In genomic region chr7:92044148-92044547, GRCh38 we compare ENCODE assay signal across 30 cellular contexts.
DNase-seq lines count a peak whose midpoint lies in the region; ATAC-seq, FAIRE-seq and TF ChIP-seq lines count a peak whose summit lies in the region.
"Had no signal": no experiment of that assay in that cellular context is flagged by ENCODE, and none has a peak within 500 bp of the region (broad histone marks: within the 10 kb centered on the region; RNA-seq: fewer than 3 reads in every experiment).

No MANE protein-coding gene starts in this region.

- peak overlapping the region; percentile 89 for H3K27ac Mint-ChIP-seq in chondrocyte (ENCODE audit: unreplicated experiment)
- no peak overlapping the region for H3K27ac Mint-ChIP-seq in activated naive CD4-positive, alpha-beta T cell treated with anti-CD3 and anti-CD28 coated beads for 36 hours
- H3K27ac Mint-ChIP-seq: activated CD4-positive, alpha-beta T cell treated with anti-CD3 and anti-CD28 coated beads, Interleukin-2, amount 10 ng/mL, durations not matched to agents 24 days and 14 days; activated T-cell treated with anti-CD3 and anti-CD28 coated beads, Interleukin-2, amount 50 U/mL, for 72 hours; IgD-negative memory B cell; naive thymus-derived CD8-positive, alpha-beta T cell had no signal

- peak overlapping the region in 1 of 2 donors; percentile 55 for H3K27ac ChIP-seq in liver (ENCODE audit: low read depth in 1 of 2, low read length in 2 of 2)
- H3K27ac ChIP-seq in small intestine (ENCODE audit: low read depth in 1 of 2, low read length in 1 of 2) = no peak overlapping the region
- H3K27ac ChIP-seq in dorsolateral prefrontal cortex = peak overlapping the region in 16 of 59 donors; percentile 7 to 54 (median 22)
- H3K27ac ChIP-seq: RWPE1, upper lobe of right lung, WERI-Rb-1 had no signal

- TF ChIP-seq RAD21 in liver (IDR thresholded peaks at IDR 0.05) = no peak

- H3K9me3 ChIP-seq in liver (ENCODE audit: control insufficient read depth in 4 of 4, low read length in 3 of 4) (no peaks in the 10 kb centered on the region), small intestine (ENCODE audit: control insufficient read depth, low read depth) (no peaks in the 10 kb centered on the region)
- H3K9me3 ChIP-seq: HAP-1, upper lobe of right lung had no signal

- H3K27me3 ChIP-seq in liver (ENCODE audit: control insufficient read depth in 4 of 4, insufficient read depth in 4 of 4, low read length in 3 of 4) (no peaks in the 10 kb centered on the region), small intestine (ENCODE audit: control insufficient read depth in 2 of 2, insufficient read depth in 2 of 2, low read length in 2 of 2) (no peaks in the 10 kb centered on the region), dorsolateral prefrontal cortex (no peaks in the 10 kb centered on the region)
- H3K27me3 ChIP-seq: upper lobe of right lung had no signal

- no peaks in the 10 kb centered on the region for H3K9me3 Mint-ChIP-seq in chondrocyte (ENCODE audit: low read depth)
- no peaks in the 10 kb centered on the region for H3K9me3 Mint-ChIP-seq in activated naive CD4-positive, alpha-beta T cell treated with anti-CD3 and anti-CD28 coated beads for 36 hours
- H3K9me3 Mint-ChIP-seq: activated CD4-positive, alpha-beta T cell treated with anti-CD3 and anti-CD28 coated beads, Interleukin-2, amount 10 ng/mL, durations not matched to agents 24 days and 14 days; activated T-cell treated with anti-CD3 and anti-CD28 coated beads, Interleukin-2, amount 50 U/mL, for 72 hours; CD8-positive, alpha-beta memory T cell; IgD-negative memory B cell; naive thymus-derived CD8-positive, alpha-beta T cell had no signal

- peaks cover 16% of the 10 kb centered on the region for H3K36me3 Mint-ChIP-seq in chondrocyte (ENCODE audit: low read depth)
- peaks cover 21% of the 10 kb centered on the region for H3K36me3 Mint-ChIP-seq in activated naive CD4-positive, alpha-beta T cell treated with anti-CD3 and anti-CD28 coated beads for 36 hours (ENCODE audit: low read depth)

- 31% methylated on average over 3 of the region's 3 CpGs for WGBS in liver
- WGBS in small intestine, 3 donors = 19 to 43% (median 26%) methylated on average over 3 of the region's 3 CpGs

- peaks cover 10% of the 10 kb centered on the region for H3K4me1 Mint-ChIP-seq in chondrocyte (ENCODE audit: low read depth)
- H3K4me1 Mint-ChIP-seq in activated naive CD4-positive, alpha-beta T cell treated with anti-CD3 and anti-CD28 coated beads for 36 hours (ENCODE audit: low read depth) = no peaks in the 10 kb centered on the region
- H3K4me1 Mint-ChIP-seq: activated CD4-positive, alpha-beta T cell treated with anti-CD3 and anti-CD28 coated beads, Interleukin-2, amount 10 ng/mL, durations not matched to agents 24 days and 14 days; CD8-positive, alpha-beta memory T cell; IgD-negative memory B cell had no signal

- intact Hi-C loops in activated naive CD4-positive, alpha-beta T cell treated with anti-CD3 and anti-CD28 coated beads for 36 hours (cut with micrococcal nuclease) = no loop called here
- intact Hi-C loops in dorsolateral prefrontal cortex (cut with DNase I) = no loop called here

- DNase-seq in NCI-H2107 treated with DMSO at 0.1 percent for 48 hours (lab: John Stamatoyannopoulos, UW; ENCODE audit: unreplicated experiment) (peak; percentile 14), NCI-H2107 (lab: John Stamatoyannopoulos, UW) (no peak), chondrocyte (ENCODE audit: low spot score) (no peak), small intestine (peak; percentile 21), dorsolateral prefrontal cortex (no peak)
- no peak for DNase-seq in activated naive CD4-positive, alpha-beta T cell treated with anti-CD3 and anti-CD28 coated beads for 36 hours
- DNase-seq: activated CD4-positive, alpha-beta T cell treated with anti-CD3 and anti-CD28 coated beads, Interleukin-2, amount 10 ng/mL, durations not matched to agents 24 days and 14 days; activated naive CD4-positive, alpha-beta T cell treated with Interleukin-2 at 50 U/mL for 16 hours; activated T-cell treated with anti-CD3 and anti-CD28 coated beads, Interleukin-2, amount 50 U/mL, for 72 hours; AML-193; amniotic stem cell; CD8-positive, alpha-beta memory T cell; dermis blood vessel endothelial cell; DMS153; head of caudate nucleus; left cardiac atrium; naive thymus-derived CD8-positive, alpha-beta T cell; NCI-H2029 treated with DMSO at 0.1 percent for 48 hours; NCI-H524 treated with DMSO at 0.1 percent for 48 hours; upper lobe of right lung; WERI-Rb-1 had no signal

- no peaks in the 10 kb centered on the region for H3K27me3 Mint-ChIP-seq in chondrocyte (ENCODE audit: low read depth)
- H3K27me3 Mint-ChIP-seq in activated naive CD4-positive, alpha-beta T cell treated with anti-CD3 and anti-CD28 coated beads for 36 hours (ENCODE audit: low read depth) = no peaks in the 10 kb centered on the region
- H3K27me3 Mint-ChIP-seq: activated CD4-positive, alpha-beta T cell treated with anti-CD3 and anti-CD28 coated beads, Interleukin-2, amount 10 ng/mL, durations not matched to agents 24 days and 14 days; CD8-positive, alpha-beta memory T cell; IgD-negative memory B cell; naive thymus-derived CD8-positive, alpha-beta T cell had no signal

- ATAC-seq in HG02884 (IDR thresholded peaks at IDR 0.05; ENCODE audit: unreplicated experiment) = no peak
- ATAC-seq: activated T-cell treated with anti-CD3 and anti-CD28 coated beads, Interleukin-2, amount 50 U/mL, for 72 hours; naive thymus-derived CD8-positive, alpha-beta T cell; SK-N-SH treated with all-trans-retinoic acid at 6 μM for 48 hours; upper lobe of right lung had no signal

- CTCF ChIA-PET in activated naive CD4-positive, alpha-beta T cell treated with anti-CD3 and anti-CD28 coated beads for 36 hours (lab: Charles Lee) = interaction anchor here (1.4 kb wide), 1 partner anchor 15 kb away, joined by 4 read pairs; no protein-coding TSS in a partner anchor

- H3K36me3 ChIP-seq in liver (ENCODE audit: control insufficient read depth in 4 of 4, insufficient read depth in 3 of 4, low read depth in 1 of 4, low read length in 3 of 4) (peaks cover 2 to 20% (median 13%) of the 10 kb centered on the region in 4 donors), small intestine (ENCODE audit: control insufficient read depth in 2 of 2, insufficient read depth in 2 of 2, low read length in 2 of 2) (peaks cover under 1 to 3% of the 10 kb centered on the region in 2 donors)

- no peak for TF ChIP-seq CTCF in chondrocyte (IDR thresholded peaks at IDR 0.05)
- TF ChIP-seq CTCF in liver (IDR thresholded peaks at IDR 0.05; ENCODE audit: low read depth, low read length, missing input control) = no peak
- TF ChIP-seq CTCF in dorsolateral prefrontal cortex (IDR thresholded peaks at IDR 0.05 in 54 of 56, conservative IDR thresholded peaks at IDR 0.05 in 2 of 56; ENCODE audit: low read depth in 1 of 56, partially characterized antibody in 56 of 56) = no peak

- H3K4me3 ChIP-seq in liver (ENCODE audit: low read depth in 1 of 3, low read length in 3 of 3) (peak overlapping the region in 2 of 3 donors; percentile 49 to 56), small intestine (ENCODE audit: low read depth in 1 of 2, low read length in 2 of 2) (peak overlapping the region in 1 of 2 donors; percentile 44), dorsolateral prefrontal cortex (no peak overlapping the region)
- H3K4me3 ChIP-seq: HAP-1, upper lobe of right lung had no signal

- H3K4me1 ChIP-seq in liver (ENCODE audit: control insufficient read depth in 4 of 4, insufficient read depth in 4 of 4, low read length in 3 of 4) (peaks cover 0 to 6% (median 3%) of the 10 kb centered on the region in 4 donors), small intestine (ENCODE audit: control insufficient read depth in 2 of 2, insufficient read depth in 1 of 2, low read depth in 1 of 2, low read length in 1 of 2) (peaks cover 0 to 2% of the 10 kb centered on the region in 2 donors)
- H3K4me1 ChIP-seq: HAP-1, upper lobe of right lung had no signal

- peak overlapping the region; percentile 57 to 89 for H3K9ac ChIP-seq in liver (ENCODE audit: low read depth in 1 of 2, low read length in 2 of 2)

- H3K4me3 Mint-ChIP-seq in chondrocyte (ENCODE audit: unreplicated experiment) = peak overlapping the region; percentile 1
- H3K4me3 Mint-ChIP-seq in activated naive CD4-positive, alpha-beta T cell treated with anti-CD3 and anti-CD28 coated beads for 36 hours = no peak overlapping the region
- H3K4me3 Mint-ChIP-seq: activated CD4-positive, alpha-beta T cell treated with anti-CD3 and anti-CD28 coated beads, Interleukin-2, amount 10 ng/mL, durations not matched to agents 24 days and 14 days; activated T-cell treated with anti-CD3 and anti-CD28 coated beads, Interleukin-2, amount 50 U/mL, for 72 hours; CD8-positive, alpha-beta memory T cell; IgD-negative memory B cell; naive thymus-derived CD8-positive, alpha-beta T cell had no signal

- FAIRE-seq in small intestine (lab: Jason Lieb, UNC) = no peak
- FAIRE-seq: bronchial epithelial cell, endothelial cell of umbilical vein, GM19239 had no signal

TF ChIP-seq in liver, 16 proteins besides CTCF, POLR2A, EP300 and RAD21 (continues in another document):
- TF ChIP-seq HNF4G (IDR thresholded peaks at IDR 0.05) (no peak), TAF1 (conservative IDR thresholded peaks at IDR 0.05) (no peak), YY1 (IDR thresholded peaks at IDR 0.05) (no peak), FOXA2 (IDR thresholded peaks at IDR 0.05) (no peak)
- TF ChIP-seq, protein P1, sequence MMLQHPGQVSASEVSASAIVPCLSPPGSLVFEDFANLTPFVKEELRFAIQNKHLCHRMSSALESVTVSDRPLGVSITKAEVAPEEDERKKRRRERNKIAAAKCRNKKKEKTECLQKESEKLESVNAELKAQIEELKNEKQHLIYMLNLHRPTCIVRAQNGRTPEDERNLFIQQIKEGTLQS (IDR thresholded peaks at IDR 0.05) = no peak

Comparison
In these comparisons a context has a peak if more than half of its experiments do, and no peak if none do; other contexts are left out.
1. DNase-seq: peak in NCI-H2107 treated with DMSO at 0.1 percent for 48 hours (single experiment) and small intestine (single experiment); none in NCI-H2107 (single experiment), chondrocyte (single experiment), activated naive CD4-positive, alpha-beta T cell treated with anti-CD3 and anti-CD28 coated beads for 36 hours (single experiment) and dorsolateral prefrontal cortex (0 of 10).
2. H3K4me3 ChIP-seq: peak in liver (2 of 3); none in dorsolateral prefrontal cortex (0 of 59).